ENCODE assay signal across 1 cellular context in genomic region chr11:119087747-119088241, GRCh38.
TF ChIP-seq lines count a peak whose summit lies in the region.

No MANE protein-coding gene starts in this region.

TF ChIP-seq in K562, 482 proteins besides CTCF, POLR2A, EP300 and RAD21 (continues in another document):
- TF ChIP-seq ZNF165 (CRISPR knock-in tag; IDR thresholded peaks at IDR 0.05; ENCODE audit: borderline replicate concordance) (no peak), GABPB1 (CRISPR knock-in tag; IDR thresholded peaks at IDR 0.05) (peak; percentile 70), ILK (tag; IDR thresholded peaks at IDR 0.05; ENCODE audit: borderline replicate concordance, low read depth) (no peak), RBM22 (IDR thresholded peaks at IDR 0.05; ENCODE audit: low read depth, low read length, poor library complexity, severe bottlenecking) (no peak), CSDE1 (IDR thresholded peaks at IDR 0.05) (no peak), ZBTB1 (CRISPR knock-in tag; IDR thresholded peaks at IDR 0.05; ENCODE audit: borderline replicate concordance, low read depth) (0 out of 2 replicates have a peak, but pooled peaks have one; percentile 17), NFIX (CRISPR knock-in tag; IDR thresholded peaks at IDR 0.05; ENCODE audit: low read depth) (0 out of 2 replicates have a peak, but pooled peaks have one; percentile 8), HLTF (IDR thresholded peaks at IDR 0.05) (peak; percentile 90), DMBX1 (CRISPR knock-in tag; IDR thresholded peaks at IDR 0.05; ENCODE audit: borderline replicate concordance) (peak; percentile 95), CUX1 (CRISPR knock-in tag; IDR thresholded peaks at IDR 0.05) (no peak; the same call in 1 of the 2 replicates), NR2F6 (CRISPR knock-in tag; IDR thresholded peaks at IDR 0.05) (no peak), RFX1 (IDR thresholded peaks at IDR 0.05) (no peak), MCM7 (IDR thresholded peaks at IDR 0.05) (no peak), THRB (CRISPR knock-in tag; conservative IDR thresholded peaks at IDR 0.05) (no peak), ZBTB8A (IDR thresholded peaks at IDR 0.05; ENCODE audit: partially characterized antibody) (no peak), HBP1 (CRISPR knock-in tag; IDR thresholded peaks at IDR 0.05) (no peak), ATF7 (IDR thresholded peaks at IDR 0.05) (peak; percentile 76), SMAD3 (CRISPR knock-in tag; conservative IDR thresholded peaks at IDR 0.05) (no peak), ZBTB33 (CRISPR knock-in tag; IDR thresholded peaks at IDR 0.05) (no peak), TAF9B (IDR thresholded peaks at IDR 0.05; ENCODE audit: partially characterized antibody) (peak; percentile 91), ZNF766 (CRISPR knock-in tag; conservative IDR thresholded peaks at IDR 0.05) (peak; percentile 85; the same call in 1 of the 2 replicates), PTRF (tag; IDR thresholded peaks at IDR 0.05) (no peak), ZNF561 (CRISPR knock-in tag; conservative IDR thresholded peaks at IDR 0.05) (no peak), KLF16 (IDR thresholded peaks at IDR 0.05) (peak; percentile 99), HMG20A (CRISPR knock-in tag; conservative IDR thresholded peaks at IDR 0.05) (no peak), PHTF2 (CRISPR knock-in tag; IDR thresholded peaks at IDR 0.05) (no peak), SRSF1 (IDR thresholded peaks at IDR 0.05; ENCODE audit: low read depth, low read length) (no peak), BRD9 (IDR thresholded peaks at IDR 0.05; ENCODE audit: low read depth, partially characterized antibody) (no peak), RBM39 (optimal IDR thresholded peaks at IDR 0.05; ENCODE audit: low read depth, low read length) (peak; percentile 26), ILF3 (IDR thresholded peaks at IDR 0.05; ENCODE audit: borderline replicate concordance) (peak; percentile 47; the same call in 1 of the 2 replicates), SRF (CRISPR knock-in tag; IDR thresholded peaks at IDR 0.05) (0 out of 4 replicates have a peak, but pooled peaks of 1 of the 2 experiments have one; percentile 41), HDAC3 (IDR thresholded peaks at IDR 0.05; ENCODE audit: borderline replicate concordance, partially characterized antibody) (peak; percentile 95), CLOCK (CRISPR knock-in tag; IDR thresholded peaks at IDR 0.05; ENCODE audit: borderline replicate concordance) (no peak), ZFX (CRISPR knock-in tag; IDR thresholded peaks at IDR 0.05) (peak; percentile 53; the same call in 1 of the 2 replicates)
- TF ChIP-seq, protein P1, sequence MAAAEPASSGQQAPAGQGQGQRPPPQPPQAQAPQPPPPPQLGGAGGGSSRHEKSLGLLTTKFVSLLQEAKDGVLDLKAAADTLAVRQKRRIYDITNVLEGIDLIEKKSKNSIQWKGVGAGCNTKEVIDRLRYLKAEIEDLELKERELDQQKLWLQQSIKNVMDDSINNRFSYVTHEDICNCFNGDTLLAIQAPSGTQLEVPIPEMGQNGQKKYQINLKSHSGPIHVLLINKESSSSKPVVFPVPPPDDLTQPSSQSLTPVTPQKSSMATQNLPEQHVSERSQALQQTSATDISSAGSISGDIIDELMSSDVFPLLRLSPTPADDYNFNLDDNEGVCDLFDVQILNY (CRISPR knock-in tag; IDR thresholded peaks at IDR 0.05): no peak
- TF ChIP-seq, protein P2, sequence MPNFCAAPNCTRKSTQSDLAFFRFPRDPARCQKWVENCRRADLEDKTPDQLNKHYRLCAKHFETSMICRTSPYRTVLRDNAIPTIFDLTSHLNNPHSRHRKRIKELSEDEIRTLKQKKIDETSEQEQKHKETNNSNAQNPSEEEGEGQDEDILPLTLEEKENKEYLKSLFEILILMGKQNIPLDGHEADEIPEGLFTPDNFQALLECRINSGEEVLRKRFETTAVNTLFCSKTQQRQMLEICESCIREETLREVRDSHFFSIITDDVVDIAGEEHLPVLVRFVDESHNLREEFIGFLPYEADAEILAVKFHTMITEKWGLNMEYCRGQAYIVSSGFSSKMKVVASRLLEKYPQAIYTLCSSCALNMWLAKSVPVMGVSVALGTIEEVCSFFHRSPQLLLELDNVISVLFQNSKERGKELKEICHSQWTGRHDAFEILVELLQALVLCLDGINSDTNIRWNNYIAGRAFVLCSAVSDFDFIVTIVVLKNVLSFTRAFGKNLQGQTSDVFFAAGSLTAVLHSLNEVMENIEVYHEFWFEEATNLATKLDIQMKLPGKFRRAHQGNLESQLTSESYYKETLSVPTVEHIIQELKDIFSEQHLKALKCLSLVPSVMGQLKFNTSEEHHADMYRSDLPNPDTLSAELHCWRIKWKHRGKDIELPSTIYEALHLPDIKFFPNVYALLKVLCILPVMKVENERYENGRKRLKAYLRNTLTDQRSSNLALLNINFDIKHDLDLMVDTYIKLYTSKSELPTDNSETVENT (CRISPR knock-in tag; IDR thresholded peaks at IDR 0.05): peak; percentile 66; the same call in 1 of the 2 replicates
- TF ChIP-seq, protein P3, sequence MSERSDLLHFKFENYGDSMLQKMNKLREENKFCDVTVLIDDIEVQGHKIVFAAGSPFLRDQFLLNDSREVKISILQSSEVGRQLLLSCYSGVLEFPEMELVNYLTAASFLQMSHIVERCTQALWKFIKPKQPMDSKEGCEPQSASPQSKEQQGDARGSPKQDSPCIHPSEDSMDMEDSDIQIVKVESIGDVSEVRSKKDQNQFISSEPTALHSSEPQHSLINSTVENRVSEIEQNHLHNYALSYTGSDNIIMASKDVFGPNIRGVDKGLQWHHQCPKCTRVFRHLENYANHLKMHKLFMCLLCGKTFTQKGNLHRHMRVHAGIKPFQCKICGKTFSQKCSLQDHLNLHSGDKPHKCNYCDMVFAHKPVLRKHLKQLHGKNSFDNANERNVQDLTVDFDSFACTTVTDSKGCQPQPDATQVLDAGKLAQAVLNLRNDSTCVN (CRISPR knock-in tag; IDR thresholded peaks at IDR 0.05): no peak
- TF ChIP-seq, protein P4, sequence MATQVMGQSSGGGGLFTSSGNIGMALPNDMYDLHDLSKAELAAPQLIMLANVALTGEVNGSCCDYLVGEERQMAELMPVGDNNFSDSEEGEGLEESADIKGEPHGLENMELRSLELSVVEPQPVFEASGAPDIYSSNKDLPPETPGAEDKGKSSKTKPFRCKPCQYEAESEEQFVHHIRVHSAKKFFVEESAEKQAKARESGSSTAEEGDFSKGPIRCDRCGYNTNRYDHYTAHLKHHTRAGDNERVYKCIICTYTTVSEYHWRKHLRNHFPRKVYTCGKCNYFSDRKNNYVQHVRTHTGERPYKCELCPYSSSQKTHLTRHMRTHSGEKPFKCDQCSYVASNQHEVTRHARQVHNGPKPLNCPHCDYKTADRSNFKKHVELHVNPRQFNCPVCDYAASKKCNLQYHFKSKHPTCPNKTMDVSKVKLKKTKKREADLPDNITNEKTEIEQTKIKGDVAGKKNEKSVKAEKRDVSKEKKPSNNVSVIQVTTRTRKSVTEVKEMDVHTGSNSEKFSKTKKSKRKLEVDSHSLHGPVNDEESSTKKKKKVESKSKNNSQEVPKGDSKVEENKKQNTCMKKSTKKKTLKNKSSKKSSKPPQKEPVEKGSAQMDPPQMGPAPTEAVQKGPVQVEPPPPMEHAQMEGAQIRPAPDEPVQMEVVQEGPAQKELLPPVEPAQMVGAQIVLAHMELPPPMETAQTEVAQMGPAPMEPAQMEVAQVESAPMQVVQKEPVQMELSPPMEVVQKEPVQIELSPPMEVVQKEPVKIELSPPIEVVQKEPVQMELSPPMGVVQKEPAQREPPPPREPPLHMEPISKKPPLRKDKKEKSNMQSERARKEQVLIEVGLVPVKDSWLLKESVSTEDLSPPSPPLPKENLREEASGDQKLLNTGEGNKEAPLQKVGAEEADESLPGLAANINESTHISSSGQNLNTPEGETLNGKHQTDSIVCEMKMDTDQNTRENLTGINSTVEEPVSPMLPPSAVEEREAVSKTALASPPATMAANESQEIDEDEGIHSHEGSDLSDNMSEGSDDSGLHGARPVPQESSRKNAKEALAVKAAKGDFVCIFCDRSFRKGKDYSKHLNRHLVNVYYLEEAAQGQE (CRISPR knock-in tag; IDR thresholded peaks at IDR 0.05; ENCODE audit: low read depth): no peak
- TF ChIP-seq, protein P5, sequence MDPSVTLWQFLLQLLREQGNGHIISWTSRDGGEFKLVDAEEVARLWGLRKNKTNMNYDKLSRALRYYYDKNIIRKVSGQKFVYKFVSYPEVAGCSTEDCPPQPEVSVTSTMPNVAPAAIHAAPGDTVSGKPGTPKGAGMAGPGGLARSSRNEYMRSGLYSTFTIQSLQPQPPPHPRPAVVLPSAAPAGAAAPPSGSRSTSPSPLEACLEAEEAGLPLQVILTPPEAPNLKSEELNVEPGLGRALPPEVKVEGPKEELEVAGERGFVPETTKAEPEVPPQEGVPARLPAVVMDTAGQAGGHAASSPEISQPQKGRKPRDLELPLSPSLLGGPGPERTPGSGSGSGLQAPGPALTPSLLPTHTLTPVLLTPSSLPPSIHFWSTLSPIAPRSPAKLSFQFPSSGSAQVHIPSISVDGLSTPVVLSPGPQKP (CRISPR knock-in tag; IDR thresholded peaks at IDR 0.05): no peak
